In genomic region chr14:100159107-100159864, GRCh38 we compare ENCODE assay signal across 9 cellular contexts. TPM values are rescaled to one million over a fixed set of nuclear protein-coding genes. Genes with fewer than 3 reads are reported as not detected.
DNase-seq lines count a peak whose midpoint lies in the region; ATAC-seq and TF ChIP-seq lines count a peak whose summit lies in the region.
"Had no signal": no experiment of that assay in that cellular context is flagged by ENCODE, and none has a peak within 500 bp of the region (broad histone marks: within the 10 kb centered on the region; RNA-seq: fewer than 3 reads in every experiment).

DEGS2 (minus strand) TSS chr14:100159645; CDS start chr14:100159587, 58 bp downstream.

- no peak within 1 kb of the TSS for H3K27ac Mint-ChIP-seq in natural killer cell treated with Interleukin-12 subunit alpha and Interleukin-12 subunit beta and Interleukin-15 and Interleukin-18, amount 100 ng/mL, for 72 hours

- H3K9me3 ChIP-seq in suprapubic skin = no peaks in the 10 kb centered on the region
- H3K9me3 ChIP-seq in osteoblast (ENCODE audit: low read depth, low read length) = peaks cover 10% of the 10 kb centered on the region

- no peaks in the 10 kb centered on the region for H3K79me2 ChIP-seq in osteoblast (ENCODE audit: insufficient read depth, low read length)

- H3K4me1 Mint-ChIP-seq in natural killer cell treated with Interleukin-12 subunit alpha and Interleukin-12 subunit beta and Interleukin-15 and Interleukin-18, amount 100 ng/mL, for 72 hours (ENCODE audit: low read depth in 2 of 2) = peaks cover 0 to 5% of the 10 kb centered on the region in 2 donors

- no peak for TF ChIP-seq CTCF in suprapubic skin (IDR thresholded peaks at IDR 0.05)
- no peak for TF ChIP-seq CTCF in osteoblast (IDR thresholded peaks at IDR 0.05; ENCODE audit: extremely low read depth, low read depth, low read length)

- no peaks in the 10 kb centered on the region for H3K36me3 Mint-ChIP-seq in natural killer cell treated with Interleukin-12 subunit alpha and Interleukin-12 subunit beta and Interleukin-15 and Interleukin-18, amount 100 ng/mL, for 72 hours

- H3K4me1 ChIP-seq in suprapubic skin = peaks cover 46% of the 10 kb centered on the region
- no peaks in the 10 kb centered on the region for H3K4me1 ChIP-seq in osteoblast (ENCODE audit: insufficient read depth, low read length)

- H3K36me3 ChIP-seq in suprapubic skin = no peaks in the 10 kb centered on the region
- H3K36me3 ChIP-seq in osteoblast (ENCODE audit: insufficient read depth, low read length) = no peaks in the 10 kb centered on the region

- H3K27me3 ChIP-seq in suprapubic skin (peaks cover 34% of the 10 kb centered on the region), osteoblast (ENCODE audit: insufficient read depth, low read length) (peaks cover 28% of the 10 kb centered on the region)

- peaks cover 0 to 2% of the 10 kb centered on the region in 2 donors for H3K27me3 Mint-ChIP-seq in natural killer cell treated with Interleukin-12 subunit alpha and Interleukin-12 subunit beta and Interleukin-15 and Interleukin-18, amount 100 ng/mL, for 72 hours

- 3% methylated on average over 6 of the region's 93 CpGs for WGBS in suprapubic skin

- TF ChIP-seq EP300 in suprapubic skin (IDR thresholded peaks at IDR 0.05) = no peak

- H3K9me3 Mint-ChIP-seq in natural killer cell treated with Interleukin-12 subunit alpha and Interleukin-12 subunit beta and Interleukin-15 and Interleukin-18, amount 100 ng/mL, for 72 hours = peaks cover 5% of the 10 kb centered on the region

- H3K27ac ChIP-seq in suprapubic skin (peak within 1 kb of the TSS; percentile 80), osteoblast (ENCODE audit: low read depth, low read length) (no peak within 1 kb of the TSS)
- H3K27ac ChIP-seq: 22Rv1 had no signal

- peak; percentile 73 for DNase-seq in DMS 273 (lab: John Stamatoyannopoulos, UW; ENCODE audit: unreplicated experiment)
- no peak for DNase-seq in DMS 273 treated with DMSO at 0.1 percent for 48 hours (lab: John Stamatoyannopoulos, UW)
- peak; percentile 32 to 49 (median 39) for DNase-seq in activated CD4-positive, CD25-positive, alpha-beta regulatory T cell (lab: John Stamatoyannopoulos, UW)
- DNase-seq in ecto neural progenitor cell (ENCODE audit: low spot score) = peak; percentile 71
- DNase-seq in natural killer cell treated with Interleukin-12 subunit alpha and Interleukin-12 subunit beta and Interleukin-15 and Interleukin-18, amount 100 ng/mL, for 72 hours (ENCODE audit: low spot score) = peak; percentile 58
- DNase-seq in suprapubic skin (ENCODE audit: low spot score in 2 of 2) = no peak
- no peak for DNase-seq in osteoblast (ENCODE audit: insufficient read length, low spot score, missing footprints)

- no peak within 1 kb of the TSS for H2AFZ ChIP-seq in osteoblast (ENCODE audit: low read length)

- no peaks in the 10 kb centered on the region for H4K20me1 ChIP-seq in osteoblast (ENCODE audit: insufficient read depth, low read length)

- peak; percentile 42 for ATAC-seq in HG03457 (IDR thresholded peaks at IDR 0.05; ENCODE audit: unreplicated experiment)
- peak; percentile 66 to 79 for ATAC-seq in natural killer cell treated with Interleukin-12 subunit alpha and Interleukin-12 subunit beta and Interleukin-15 and Interleukin-18, amount 100 ng/mL, for 72 hours

- no peak within 1 kb of the TSS for H3K4me2 ChIP-seq in osteoblast (ENCODE audit: insufficient read depth, low read length)

- TF ChIP-seq POLR2A in suprapubic skin (IDR thresholded peaks at IDR 0.05) = no peak

- no peak within 1 kb of the TSS for H3K4me3 Mint-ChIP-seq in natural killer cell treated with Interleukin-12 subunit alpha and Interleukin-12 subunit beta and Interleukin-15 and Interleukin-18, amount 100 ng/mL, for 72 hours

- H3K4me3 ChIP-seq in suprapubic skin (peak within 1 kb of the TSS; percentile 57), osteoblast (ENCODE audit: insufficient read depth, low read length) (no peak within 1 kb of the TSS)

RNA-seq across cellular contexts. Expression of gene DEGS2, which starts in this region (rescaled TPM):
- under 1 TPM in 1 of 2 donors, not detected in 1; 0.33 TPM for total RNA-seq in natural killer cell treated with Interleukin-12 subunit alpha and Interleukin-12 subunit beta and Interleukin-15 and Interleukin-18, amount 100 ng/mL, for 72 hours
- total RNA-seq in suprapubic skin (100 to 1,000 TPM in 3 of 4 donors, 10 to 100 TPM in 1; 78.9 to 130 (median 108) TPM), osteoblast (0.29 and 0.36 TPM in 2 replicates)

Comparison
In these comparisons a context has a peak if more than half of its experiments do, and no peak if none do; other contexts are left out.
1. RNA of gene DEGS2 (total RNA-seq): 78.9 to 130 TPM in suprapubic skin; 0.29 to 0.36 TPM in osteoblast and 0.33 TPM in natural killer cell treated with Interleukin-12 subunit alpha and Interleukin-12 subunit beta and Interleukin-15 and Interleukin-18, amount 100 ng/mL, for 72 hours; every median in the first group is over 10 times any median in the second.
2. DNase-seq: peak in DMS 273 (single experiment), activated CD4-positive, CD25-positive, alpha-beta regulatory T cell (4 of 4) and ecto neural progenitor cell (single experiment); none in DMS 273 treated with DMSO at 0.1 percent for 48 hours (single experiment), suprapubic skin (0 of 2) and osteoblast (single experiment).
3. Peak in DNase-seq and ATAC-seq in natural killer cell treated with Interleukin-12 subunit alpha and Interleukin-12 subunit beta and Interleukin-15 and Interleukin-18, amount 100 ng/mL, for 72 hours; RNA of the gene not detected or under 1 TPM.